In the genomic region with DNA sequence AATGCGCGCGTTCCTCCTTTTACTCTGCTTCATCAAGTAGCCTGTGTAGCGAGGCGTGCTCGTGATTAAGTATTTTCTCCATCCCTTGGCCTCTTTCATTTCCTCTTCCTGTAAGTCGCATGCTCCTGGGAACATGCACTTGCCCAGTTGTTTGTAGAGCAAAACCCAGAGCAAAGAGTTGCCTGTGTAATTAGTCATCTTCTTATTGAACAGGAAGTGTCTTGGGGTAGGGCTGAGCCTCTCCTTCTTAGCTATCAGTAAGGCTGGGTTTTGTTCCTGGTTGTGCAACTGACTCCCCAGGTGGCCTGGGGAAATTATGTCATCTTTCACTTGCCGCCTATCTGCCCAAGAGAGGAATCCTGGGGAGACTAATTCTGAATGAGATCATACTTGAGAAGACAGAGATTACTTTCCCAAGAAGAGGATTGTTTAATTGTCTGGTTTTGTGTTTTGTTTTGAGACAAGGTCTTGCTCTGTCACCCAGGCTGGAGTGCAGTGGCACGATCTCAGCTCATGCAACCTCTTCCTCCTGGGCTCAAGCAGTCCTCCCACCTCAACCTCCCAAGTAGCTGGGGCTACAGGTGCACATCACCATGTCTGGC, we compare ENCODE assay signal across 1 cellular context.
A peak's percentile ranks its signal among the peaks of the same experiment; 100 is the strongest.
TF ChIP-seq lines count a peak whose summit lies in the region.

No MANE protein-coding gene starts in this region.

TF ChIP-seq in K562, 482 proteins besides CTCF, POLR2A, EP300 and RAD21 (continued from another document):
- TF ChIP-seq, protein P1, sequence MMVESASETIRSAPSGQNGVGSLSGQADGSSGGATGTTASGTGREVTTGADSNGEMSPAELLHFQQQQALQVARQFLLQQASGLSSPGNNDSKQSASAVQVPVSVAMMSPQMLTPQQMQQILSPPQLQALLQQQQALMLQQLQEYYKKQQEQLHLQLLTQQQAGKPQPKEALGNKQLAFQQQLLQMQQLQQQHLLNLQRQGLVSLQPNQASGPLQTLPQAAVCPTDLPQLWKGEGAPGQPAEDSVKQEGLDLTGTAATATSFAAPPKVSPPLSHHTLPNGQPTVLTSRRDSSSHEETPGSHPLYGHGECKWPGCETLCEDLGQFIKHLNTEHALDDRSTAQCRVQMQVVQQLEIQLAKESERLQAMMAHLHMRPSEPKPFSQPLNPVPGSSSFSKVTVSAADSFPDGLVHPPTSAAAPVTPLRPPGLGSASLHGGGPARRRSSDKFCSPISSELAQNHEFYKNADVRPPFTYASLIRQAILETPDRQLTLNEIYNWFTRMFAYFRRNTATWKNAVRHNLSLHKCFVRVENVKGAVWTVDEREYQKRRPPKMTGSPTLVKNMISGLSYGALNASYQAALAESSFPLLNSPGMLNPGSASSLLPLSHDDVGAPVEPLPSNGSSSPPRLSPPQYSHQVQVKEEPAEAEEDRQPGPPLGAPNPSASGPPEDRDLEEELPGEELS (CRISPR knock-in tag; IDR thresholded peaks at IDR 0.05; ENCODE audit: borderline replicate concordance), result no peak
- TF ChIP-seq COPS2 (conservative IDR thresholded peaks at IDR 0.05), result no peak
- no peak for TF ChIP-seq PTTG1 (tag; IDR thresholded peaks at IDR 0.05; ENCODE audit: low read depth)
- TF ChIP-seq CEBPG (CRISPR knock-in tag; IDR thresholded peaks at IDR 0.05), result peak; percentile 94
- peak; percentile 95 to 97 for TF ChIP-seq CEBPG (tag; conservative IDR thresholded peaks at IDR 0.05 in 1 of 2, IDR thresholded peaks at IDR 0.05 in 1 of 2)
- TF ChIP-seq OTX1 (CRISPR knock-in tag; IDR thresholded peaks at IDR 0.05), result no peak
- TF ChIP-seq HLTF (IDR thresholded peaks at IDR 0.05), result no peak
- no peak for TF ChIP-seq ZNF76 (CRISPR knock-in tag; IDR thresholded peaks at IDR 0.05; ENCODE audit: borderline replicate concordance)
- no peak for TF ChIP-seq SREBF1 (IDR thresholded peaks at IDR 0.05; ENCODE audit: borderline replicate concordance, low read depth, low read length)
- TF ChIP-seq, protein P2, sequence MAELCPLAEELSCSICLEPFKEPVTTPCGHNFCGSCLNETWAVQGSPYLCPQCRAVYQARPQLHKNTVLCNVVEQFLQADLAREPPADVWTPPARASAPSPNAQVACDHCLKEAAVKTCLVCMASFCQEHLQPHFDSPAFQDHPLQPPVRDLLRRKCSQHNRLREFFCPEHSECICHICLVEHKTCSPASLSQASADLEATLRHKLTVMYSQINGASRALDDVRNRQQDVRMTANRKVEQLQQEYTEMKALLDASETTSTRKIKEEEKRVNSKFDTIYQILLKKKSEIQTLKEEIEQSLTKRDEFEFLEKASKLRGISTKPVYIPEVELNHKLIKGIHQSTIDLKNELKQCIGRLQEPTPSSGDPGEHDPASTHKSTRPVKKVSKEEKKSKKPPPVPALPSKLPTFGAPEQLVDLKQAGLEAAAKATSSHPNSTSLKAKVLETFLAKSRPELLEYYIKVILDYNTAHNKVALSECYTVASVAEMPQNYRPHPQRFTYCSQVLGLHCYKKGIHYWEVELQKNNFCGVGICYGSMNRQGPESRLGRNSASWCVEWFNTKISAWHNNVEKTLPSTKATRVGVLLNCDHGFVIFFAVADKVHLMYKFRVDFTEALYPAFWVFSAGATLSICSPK (IDR thresholded peaks at IDR 0.05; ENCODE audit: borderline replicate concordance), result no peak
- TF ChIP-seq, protein P3, sequence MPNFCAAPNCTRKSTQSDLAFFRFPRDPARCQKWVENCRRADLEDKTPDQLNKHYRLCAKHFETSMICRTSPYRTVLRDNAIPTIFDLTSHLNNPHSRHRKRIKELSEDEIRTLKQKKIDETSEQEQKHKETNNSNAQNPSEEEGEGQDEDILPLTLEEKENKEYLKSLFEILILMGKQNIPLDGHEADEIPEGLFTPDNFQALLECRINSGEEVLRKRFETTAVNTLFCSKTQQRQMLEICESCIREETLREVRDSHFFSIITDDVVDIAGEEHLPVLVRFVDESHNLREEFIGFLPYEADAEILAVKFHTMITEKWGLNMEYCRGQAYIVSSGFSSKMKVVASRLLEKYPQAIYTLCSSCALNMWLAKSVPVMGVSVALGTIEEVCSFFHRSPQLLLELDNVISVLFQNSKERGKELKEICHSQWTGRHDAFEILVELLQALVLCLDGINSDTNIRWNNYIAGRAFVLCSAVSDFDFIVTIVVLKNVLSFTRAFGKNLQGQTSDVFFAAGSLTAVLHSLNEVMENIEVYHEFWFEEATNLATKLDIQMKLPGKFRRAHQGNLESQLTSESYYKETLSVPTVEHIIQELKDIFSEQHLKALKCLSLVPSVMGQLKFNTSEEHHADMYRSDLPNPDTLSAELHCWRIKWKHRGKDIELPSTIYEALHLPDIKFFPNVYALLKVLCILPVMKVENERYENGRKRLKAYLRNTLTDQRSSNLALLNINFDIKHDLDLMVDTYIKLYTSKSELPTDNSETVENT (CRISPR knock-in tag; IDR thresholded peaks at IDR 0.05), result no peak
- no peak for TF ChIP-seq BHLHE40 (IDR thresholded peaks at IDR 0.05; ENCODE audit: low read length)
- TF ChIP-seq, protein P4, sequence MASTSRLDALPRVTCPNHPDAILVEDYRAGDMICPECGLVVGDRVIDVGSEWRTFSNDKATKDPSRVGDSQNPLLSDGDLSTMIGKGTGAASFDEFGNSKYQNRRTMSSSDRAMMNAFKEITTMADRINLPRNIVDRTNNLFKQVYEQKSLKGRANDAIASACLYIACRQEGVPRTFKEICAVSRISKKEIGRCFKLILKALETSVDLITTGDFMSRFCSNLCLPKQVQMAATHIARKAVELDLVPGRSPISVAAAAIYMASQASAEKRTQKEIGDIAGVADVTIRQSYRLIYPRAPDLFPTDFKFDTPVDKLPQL (IDR thresholded peaks at IDR 0.05; ENCODE audit: extremely low read depth, insufficient read length), result no peak
- TF ChIP-seq TCFL5 (CRISPR knock-in tag; conservative IDR thresholded peaks at IDR 0.05), result no peak
- TF ChIP-seq, protein P5, sequence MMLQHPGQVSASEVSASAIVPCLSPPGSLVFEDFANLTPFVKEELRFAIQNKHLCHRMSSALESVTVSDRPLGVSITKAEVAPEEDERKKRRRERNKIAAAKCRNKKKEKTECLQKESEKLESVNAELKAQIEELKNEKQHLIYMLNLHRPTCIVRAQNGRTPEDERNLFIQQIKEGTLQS (IDR thresholded peaks at IDR 0.05), result peak; percentile 94
- TF ChIP-seq, protein P5 (CRISPR knock-in tag; conservative IDR thresholded peaks at IDR 0.05), result peak; percentile 79; the same call in 1 of the 2 replicates
- no peak for TF ChIP-seq SRSF7 (optimal IDR thresholded peaks at IDR 0.05; ENCODE audit: low read depth, low read length)
- no peak for TF ChIP-seq ZNF436 (CRISPR knock-in tag; IDR thresholded peaks at IDR 0.05)
- TF ChIP-seq MIER1 (IDR thresholded peaks at IDR 0.05; ENCODE audit: low read depth), result no peak
- TF ChIP-seq ZKSCAN3 (CRISPR knock-in tag; IDR thresholded peaks at IDR 0.05), result no peak
- TF ChIP-seq MTA1 (IDR thresholded peaks at IDR 0.05; ENCODE audit: borderline replicate concordance), result no peak
- peak; percentile 52 for TF ChIP-seq TAF9B (IDR thresholded peaks at IDR 0.05; ENCODE audit: partially characterized antibody)
- TF ChIP-seq CBX2 (IDR thresholded peaks at IDR 0.05; ENCODE audit: insufficient read depth, low read length, poor library complexity, severe bottlenecking), result no peak
- no peak for TF ChIP-seq MBD2 (IDR thresholded peaks at IDR 0.05; ENCODE audit: borderline replicate concordance, low read depth)
- TF ChIP-seq, protein P6, sequence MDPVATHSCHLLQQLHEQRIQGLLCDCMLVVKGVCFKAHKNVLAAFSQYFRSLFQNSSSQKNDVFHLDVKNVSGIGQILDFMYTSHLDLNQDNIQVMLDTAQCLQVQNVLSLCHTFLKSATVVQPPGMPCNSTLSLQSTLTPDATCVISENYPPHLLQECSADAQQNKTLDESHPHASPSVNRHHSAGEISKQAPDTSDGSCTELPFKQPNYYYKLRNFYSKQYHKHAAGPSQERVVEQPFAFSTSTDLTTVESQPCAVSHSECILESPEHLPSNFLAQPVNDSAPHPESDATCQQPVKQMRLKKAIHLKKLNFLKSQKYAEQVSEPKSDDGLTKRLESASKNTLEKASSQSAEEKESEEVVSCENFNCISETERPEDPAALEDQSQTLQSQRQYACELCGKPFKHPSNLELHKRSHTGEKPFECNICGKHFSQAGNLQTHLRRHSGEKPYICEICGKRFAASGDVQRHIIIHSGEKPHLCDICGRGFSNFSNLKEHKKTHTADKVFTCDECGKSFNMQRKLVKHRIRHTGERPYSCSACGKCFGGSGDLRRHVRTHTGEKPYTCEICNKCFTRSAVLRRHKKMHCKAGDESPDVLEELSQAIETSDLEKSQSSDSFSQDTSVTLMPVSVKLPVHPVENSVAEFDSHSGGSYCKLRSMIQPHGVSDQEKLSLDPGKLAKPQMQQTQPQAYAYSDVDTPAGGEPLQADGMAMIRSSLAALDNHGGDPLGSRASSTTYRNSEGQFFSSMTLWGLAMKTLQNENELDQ (CRISPR knock-in tag; IDR thresholded peaks at IDR 0.05; ENCODE audit: borderline replicate concordance), result no peak
- no peak for TF ChIP-seq ZC3H11A (IDR thresholded peaks at IDR 0.05; ENCODE audit: low read depth, low read length)
- no peak for TF ChIP-seq HEY1 (CRISPR knock-in tag; IDR thresholded peaks at IDR 0.05; ENCODE audit: borderline replicate concordance)
- TF ChIP-seq ZNF707 (CRISPR knock-in tag; conservative IDR thresholded peaks at IDR 0.05), result no peak
- no peak for TF ChIP-seq KDM4B (IDR thresholded peaks at IDR 0.05; ENCODE audit: borderline replicate concordance in 2 of 2, low read depth in 1 of 2)
- no peak for TF ChIP-seq ZNF444 (CRISPR knock-in tag; IDR thresholded peaks at IDR 0.05)
- TF ChIP-seq, protein P7, sequence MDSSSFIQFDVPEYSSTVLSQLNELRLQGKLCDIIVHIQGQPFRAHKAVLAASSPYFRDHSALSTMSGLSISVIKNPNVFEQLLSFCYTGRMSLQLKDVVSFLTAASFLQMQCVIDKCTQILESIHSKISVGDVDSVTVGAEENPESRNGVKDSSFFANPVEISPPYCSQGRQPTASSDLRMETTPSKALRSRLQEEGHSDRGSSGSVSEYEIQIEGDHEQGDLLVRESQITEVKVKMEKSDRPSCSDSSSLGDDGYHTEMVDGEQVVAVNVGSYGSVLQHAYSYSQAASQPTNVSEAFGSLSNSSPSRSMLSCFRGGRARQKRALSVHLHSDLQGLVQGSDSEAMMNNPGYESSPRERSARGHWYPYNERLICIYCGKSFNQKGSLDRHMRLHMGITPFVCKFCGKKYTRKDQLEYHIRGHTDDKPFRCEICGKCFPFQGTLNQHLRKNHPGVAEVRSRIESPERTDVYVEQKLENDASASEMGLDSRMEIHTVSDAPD (CRISPR knock-in tag; IDR thresholded peaks at IDR 0.05), result no peak
